In genomic region chr17:36793976-36794375, GRCh38 we compare ENCODE assay signal across 8 cellular contexts.
"Had no signal": no experiment of that assay in that cellular context is flagged by ENCODE, and none has a peak within 500 bp of the region (broad histone marks: within the 10 kb centered on the region; RNA-seq: fewer than 3 reads in every experiment).

No MANE protein-coding gene starts in this region.

- H3K4me3 ChIP-seq: GM12878 had no signal

- FAIRE-seq: G401.6, GM12878, GM12891, GM12892, GM18507, GM19239 had no signal

- ATAC-seq: GM12878 had no signal

- DNase-seq: GDM1, GF-D8 had no signal
